ENCODE assay signal across 8 cellular contexts in genomic region chrX:45850197-45850774, GRCh38.
DNase-seq lines count a peak whose midpoint lies in the region; ATAC-seq and TF ChIP-seq lines count a peak whose summit lies in the region.

No MANE protein-coding gene starts in this region.

- H3K9me3 ChIP-seq in WERI-Rb-1 (ENCODE audit: severe bottlenecking), result no peaks in the 10 kb centered on the region
- H3K9me3 ChIP-seq in effector memory CD4-positive, alpha-beta T cell (ENCODE audit: control insufficient read depth, low read length), result no peaks in the 10 kb centered on the region
- no peaks in the 10 kb centered on the region for H3K9me3 ChIP-seq in aorta (ENCODE audit: control insufficient read depth, low read length)

- intact Hi-C loops in aorta (cut with DNase I), result no loop called here

- H3K36me3 Mint-ChIP-seq in HFFc6 (ENCODE audit: low read depth), result peaks cover 35% of the 10 kb centered on the region
- H3K36me3 Mint-ChIP-seq in naive thymus-derived CD8-positive, alpha-beta T cell, result peaks cover 0 to 10% (median 2%) of the 10 kb centered on the region in 3 donors

- peaks cover 2% of the 10 kb centered on the region; the same call in 1 of the 2 replicates for H3K27me3 Mint-ChIP-seq in HFFc6 (ENCODE audit: insufficient read depth)
- peaks cover 0 to 3% (median 0%) of the 10 kb centered on the region in 5 donors for H3K27me3 Mint-ChIP-seq in naive thymus-derived CD8-positive, alpha-beta T cell

- H3K4me1 ChIP-seq in effector memory CD4-positive, alpha-beta T cell (ENCODE audit: control insufficient read depth, insufficient read depth, low read length, poor library complexity, severe bottlenecking), result peaks cover 3% of the 10 kb centered on the region
- no peaks in the 10 kb centered on the region for H3K4me1 ChIP-seq in aorta (ENCODE audit: control insufficient read depth in 1 of 2, insufficient read depth in 2 of 2, low read length in 2 of 2)

- H3K4me3 ChIP-seq in WERI-Rb-1 (ENCODE audit: low read depth, low read length), result peak overlapping the region; percentile 56; the same call in 1 of the 2 replicates
- H3K4me3 ChIP-seq in effector memory CD4-positive, alpha-beta T cell (ENCODE audit: insufficient read depth, low read depth, low read length, poor library complexity, severe bottlenecking), result peak overlapping the region; percentile 62
- peak overlapping the region; percentile 21 to 23 for H3K4me3 ChIP-seq in aorta (ENCODE audit: low read length in 2 of 2)

- H3K4me3 Mint-ChIP-seq in HFFc6, result peak overlapping the region; percentile 100
- H3K4me3 Mint-ChIP-seq in naive thymus-derived CD8-positive, alpha-beta T cell, result peak overlapping the region; percentile 86 to 95 (median 91)

- peaks cover 47% of the 10 kb centered on the region for H3K4me1 Mint-ChIP-seq in HFFc6 (ENCODE audit: low read depth)
- H3K4me1 Mint-ChIP-seq in naive thymus-derived CD8-positive, alpha-beta T cell, result peaks cover 6 to 16% (median 8%) of the 10 kb centered on the region in 4 donors

- H3K36me3 ChIP-seq in WERI-Rb-1 (no peaks in the 10 kb centered on the region; the same call in 1 of the 2 replicates), aorta (ENCODE audit: control insufficient read depth in 1 of 2, insufficient read depth in 2 of 2, low read length in 1 of 2) (no peaks in the 10 kb centered on the region)
- H3K36me3 ChIP-seq in effector memory CD4-positive, alpha-beta T cell (ENCODE audit: control insufficient read depth, insufficient read depth, low read length), result no peaks in the 10 kb centered on the region

- peak; percentile 33 to 34 for ATAC-seq in naive thymus-derived CD8-positive, alpha-beta T cell
- ATAC-seq in aorta (ENCODE audit: low FRiP score) (peak; percentile 29), HG02759 (IDR thresholded peaks at IDR 0.05; ENCODE audit: unreplicated experiment) (no peak)

- H3K27ac ChIP-seq in WERI-Rb-1 (no peak overlapping the region), aorta (ENCODE audit: low read depth in 1 of 2, low read length in 2 of 2) (no peak overlapping the region)
- H3K27ac ChIP-seq in effector memory CD4-positive, alpha-beta T cell (ENCODE audit: insufficient read depth, low read length, poor library complexity, severe bottlenecking), result peak overlapping the region; percentile 30

- WGBS in aorta, 2 donors, result 3 to 25% methylated on average over 28 of the region's 28 CpGs

- peaks cover 7% of the 10 kb centered on the region for H3K27me3 ChIP-seq in WERI-Rb-1 (ENCODE audit: insufficient read depth, low read depth, severe bottlenecking)
- H3K27me3 ChIP-seq in effector memory CD4-positive, alpha-beta T cell (replicated peaks; ENCODE audit: control insufficient read depth, insufficient read depth, low read length, poor library complexity, severe bottlenecking), result no peaks in the 10 kb centered on the region
- no peaks in the 10 kb centered on the region for H3K27me3 ChIP-seq in aorta (ENCODE audit: control insufficient read depth in 1 of 2, insufficient read depth in 2 of 2, low read length in 1 of 2)

- no peaks in the 10 kb centered on the region for H3K9me3 Mint-ChIP-seq in HFFc6
- H3K9me3 Mint-ChIP-seq in naive thymus-derived CD8-positive, alpha-beta T cell, result no peaks in the 10 kb centered on the region

- TF ChIP-seq CTCF in HFFc6 (IDR thresholded peaks at IDR 0.05) (no peak), WERI-Rb-1 (IDR thresholded peaks at IDR 0.05; ENCODE audit: low read depth, low read length) (no peak)

- H3K27ac Mint-ChIP-seq in HFFc6, result peak overlapping the region; percentile 82
- peak overlapping the region in 8 of 10 donors; percentile 25 to 81 (median 72) for H3K27ac Mint-ChIP-seq in naive thymus-derived CD8-positive, alpha-beta T cell

- POLR2A ChIA-PET in naive thymus-derived CD8-positive, alpha-beta T cell (lab: Charles Lee), result interaction anchor here (1.9 kb wide), 1 partner anchor 44 kb away, joined by 10 read pairs; no protein-coding TSS in a partner anchor

- DNase-seq in HFFc6, result no peak
- no peak for DNase-seq in WERI-Rb-1
- DNase-seq in effector memory CD4-positive, alpha-beta T cell, result no peak
- peak in 5 of 10 donors; percentile 1 to 18 (median 12) for DNase-seq in naive thymus-derived CD8-positive, alpha-beta T cell
- no peak for DNase-seq in aorta
- no peak for DNase-seq in C1 segment of cervical spinal cord (lab: John Stamatoyannopoulos, UW)
- DNase-seq in NCI-H526 (lab: John Stamatoyannopoulos, UW), result no peak
